ENCODE assay signal across 4 cellular contexts in the genomic region with DNA sequence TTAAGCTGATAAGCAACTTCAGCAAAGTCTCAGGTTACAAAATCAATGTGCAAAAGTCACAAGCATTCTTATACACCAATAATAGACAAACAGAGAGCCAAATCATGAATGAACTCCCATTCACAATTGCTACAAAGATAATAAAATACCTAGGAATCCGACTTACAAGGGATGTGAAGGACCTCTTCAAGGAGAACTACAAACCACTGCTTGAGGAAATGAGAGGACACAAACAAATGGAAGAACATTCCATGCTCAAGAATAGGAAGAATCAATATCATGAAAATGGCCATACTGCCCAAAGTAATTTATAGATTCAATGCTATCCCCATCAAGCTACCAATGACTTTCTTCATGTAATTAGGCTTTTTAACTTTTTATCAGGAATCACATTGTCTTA.
A peak's percentile ranks its signal among the peaks of the same experiment; 100 is the strongest.
DNase-seq lines count a peak whose midpoint lies in the region; ATAC-seq and TF ChIP-seq lines count a peak whose summit lies in the region.
"Not testable (repeated sequence)": the region's sequence is repeated elsewhere in the genome, so short reads cannot be mapped to it uniquely, and the experiment has no call there.

No MANE protein-coding gene starts in this region.

- ATAC-seq in WTC11: not testable (repeated sequence)

- not testable (repeated sequence) for H4K20me1 ChIP-seq in neural progenitor cell (ENCODE audit: low read depth)

- intact Hi-C loops in Calu3 (cut with micrococcal nuclease; ENCODE audit: unreplicated experiment): not testable (repeated sequence)

- not testable (repeated sequence) for H3K9me3 Mint-ChIP-seq in Calu3 (ENCODE audit: low read depth, unreplicated experiment); neural progenitor cell
- H3K9me3 Mint-ChIP-seq in WTC11 (peaks cover 25% of the 10 kb centered on the region), endodermal cell (peaks cover 20% of the 10 kb centered on the region)

- H3K4me3 ChIP-seq in endodermal cell (ENCODE audit: low read length); neural progenitor cell: not testable (repeated sequence)

- not testable (repeated sequence) for H3K36me3 Mint-ChIP-seq in Calu3 (ENCODE audit: insufficient read depth, unreplicated experiment); WTC11; endodermal cell (ENCODE audit: low read depth); neural progenitor cell

- not testable (repeated sequence) for DNase-seq in Calu3; WTC11 (ENCODE audit: low spot score); endodermal cell; neural progenitor cell (ENCODE audit: low spot score)

- H3K9me3 ChIP-seq in endodermal cell (ENCODE audit: control insufficient read depth, low read length): peaks cover 34% of the 10 kb centered on the region
- peaks cover 12% of the 10 kb centered on the region for H3K9me3 ChIP-seq in neural progenitor cell (ENCODE audit: low read depth)

- H3K27ac ChIP-seq in endodermal cell (ENCODE audit: low read depth, low read length): not testable (repeated sequence)
- peak overlapping the region; percentile 40 for H3K27ac ChIP-seq in neural progenitor cell

- peak overlapping the region; percentile 7 for H3K4me3 Mint-ChIP-seq in Calu3 (ENCODE audit: low read depth, unreplicated experiment)
- not testable (repeated sequence) for H3K4me3 Mint-ChIP-seq in WTC11, endodermal cell, neural progenitor cell

- BruUV-seq in Calu3 (replicated peaks; lab: Mats Ljungman, UMichigan): not testable (repeated sequence)

- H3K4me2 ChIP-seq in neural progenitor cell: not testable (repeated sequence)

- H3K9ac ChIP-seq in endodermal cell (ENCODE audit: extremely low read depth, low read length, poor library complexity, severe bottlenecking); neural progenitor cell: not testable (repeated sequence)

- CTCF ChIA-PET in Calu3 (lab: Charles Lee); WTC11 (lab: Charles Lee): not testable (repeated sequence)

- POLR2A ChIA-PET in WTC11 (lab: Charles Lee): not testable (repeated sequence)

- not testable (repeated sequence) for TF ChIP-seq CTCF in Calu3 (IDR thresholded peaks at IDR 0.05; ENCODE audit: unreplicated experiment); WTC11 (IDR thresholded peaks at IDR 0.05); endodermal cell (conservative IDR thresholded peaks at IDR 0.05); neural progenitor cell (IDR thresholded peaks at IDR 0.05)

- H3F3A ChIP-seq in neural progenitor cell (ENCODE audit: low read depth): peaks cover 17% of the 10 kb centered on the region

- H2AFZ ChIP-seq in neural progenitor cell (replicated peaks): not testable (repeated sequence)

- H3K27ac Mint-ChIP-seq in Calu3 (ENCODE audit: unreplicated experiment) (peak overlapping the region; percentile 71), endodermal cell (peak overlapping the region; percentile 69)
- H3K27ac Mint-ChIP-seq in WTC11, neural progenitor cell: not testable (repeated sequence)

- H3K27me3 ChIP-seq in endodermal cell (ENCODE audit: control insufficient read depth, insufficient read depth, low read length, poor library complexity, severe bottlenecking); neural progenitor cell: not testable (repeated sequence)

- H3K36me3 ChIP-seq in endodermal cell (ENCODE audit: control insufficient read depth, insufficient read depth, low read length); neural progenitor cell: not testable (repeated sequence)

- not testable (repeated sequence) for H3K4me1 ChIP-seq in endodermal cell (ENCODE audit: control insufficient read depth, insufficient read depth, low read length); neural progenitor cell

- H3K4me1 Mint-ChIP-seq in Calu3 (ENCODE audit: low read depth, unreplicated experiment): peaks cover 21% of the 10 kb centered on the region
- not testable (repeated sequence) for H3K4me1 Mint-ChIP-seq in WTC11, endodermal cell, neural progenitor cell

- H3K79me2 ChIP-seq in neural progenitor cell (ENCODE audit: low read depth): not testable (repeated sequence)

- not testable (repeated sequence) for H3K27me3 Mint-ChIP-seq in Calu3 (ENCODE audit: unreplicated experiment); WTC11 (ENCODE audit: low read depth); endodermal cell (ENCODE audit: insufficient read depth); neural progenitor cell (ENCODE audit: insufficient read depth, low read depth)

- 82% methylated on average over 1 of the region's 1 CpG; no CpG with 5 or more reads in 1 of the 2 experiments for WGBS in endodermal cell (ENCODE audit: insufficient coverage in 1 of 2, insufficient read length in 1 of 2), 2 experiments

TF ChIP-seq in WTC11, 78 proteins besides CTCF, POLR2A, EP300 and RAD21:
- TF ChIP-seq ZNF317 (CRISPR knock-in tag; IDR thresholded peaks at IDR 0.05; ENCODE audit: borderline replicate concordance, low read depth): peak; percentile 91
